In the genomic region with DNA sequence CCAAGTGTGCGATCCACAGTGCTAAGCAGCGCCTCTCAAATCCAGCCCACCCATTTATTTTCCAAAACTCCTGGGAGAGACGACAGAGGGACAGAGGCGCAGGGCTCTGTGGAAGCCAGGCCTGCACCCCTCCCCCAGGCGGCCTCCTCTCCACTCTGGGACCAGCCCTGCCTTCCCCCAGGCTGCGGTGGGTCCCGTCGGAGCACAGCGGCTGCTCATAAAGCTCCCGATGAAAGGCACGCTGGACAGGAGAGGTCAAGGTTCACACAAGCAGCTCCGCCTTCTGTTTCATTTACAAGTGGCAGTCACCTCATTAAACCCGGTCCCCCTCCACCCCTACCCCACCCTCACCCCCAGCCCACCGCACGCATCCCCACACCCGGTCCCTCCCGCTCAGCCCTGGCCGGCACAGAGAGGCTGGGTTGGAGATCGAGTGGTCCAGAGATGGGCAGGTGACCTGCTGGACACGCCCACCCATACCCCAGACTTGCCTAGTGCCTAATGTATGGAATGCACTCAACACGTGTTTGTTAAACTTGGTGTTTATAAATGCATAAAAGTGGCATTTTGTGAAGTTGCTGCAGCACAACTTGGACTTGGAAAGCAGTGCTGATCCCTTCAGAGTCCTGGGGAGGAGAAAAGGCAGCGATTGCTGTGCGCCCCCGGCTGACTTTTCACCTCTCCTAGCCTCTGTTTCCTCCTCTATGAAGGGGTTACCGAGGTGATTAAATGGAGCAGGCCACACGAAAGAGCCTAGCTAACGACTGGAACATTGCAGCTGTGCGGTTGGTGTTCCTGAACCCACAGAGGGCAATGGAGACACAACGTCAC, we compare ENCODE assay signal across 12 cellular contexts.
"Had no signal": no experiment of that assay in that cellular context is flagged by ENCODE, and none has a peak within 500 bp of the region (broad histone marks: within the 10 kb centered on the region; RNA-seq: fewer than 3 reads in every experiment).

No MANE protein-coding gene starts in this region.

- H3K4me1 ChIP-seq: adrenal gland, right atrium auricular region had no signal

- H3K4me3 Mint-ChIP-seq: activated CD4-positive, alpha-beta memory T cell treated with anti-CD3 and anti-CD28 coated beads for 36 hours; activated CD4-positive, alpha-beta T cell treated with anti-CD3 and anti-CD28 coated beads for 36 hours; activated T-cell treated with anti-CD3 and anti-CD28 coated beads, Interleukin-2, amount 50 U/mL, for 24 hours; mesothelial cell of epicardium had no signal

- H3K4me1 Mint-ChIP-seq: activated CD4-positive, alpha-beta T cell treated with anti-CD3 and anti-CD28 coated beads for 36 hours had no signal

- H3K27me3 ChIP-seq: adrenal gland, right atrium auricular region had no signal

- ATAC-seq: activated CD4-positive, alpha-beta T cell treated with anti-CD3 and anti-CD28 coated beads for 36 hours had no signal

- H3K27ac Mint-ChIP-seq: activated CD4-positive, alpha-beta memory T cell treated with anti-CD3 and anti-CD28 coated beads for 36 hours; activated CD4-positive, alpha-beta T cell treated with anti-CD3 and anti-CD28 coated beads for 36 hours; activated T-cell treated with anti-CD3 and anti-CD28 coated beads, Interleukin-2, amount 50 U/mL, for 24 hours; mesothelial cell of epicardium had no signal

- H3K4me3 ChIP-seq: adrenal gland, lung, right atrium auricular region, thoracic aorta had no signal

- H3K9me3 ChIP-seq: adrenal gland, right atrium auricular region, thoracic aorta had no signal

- H3K36me3 ChIP-seq: adrenal gland, right atrium auricular region, thoracic aorta, WERI-Rb-1 had no signal

- H3K27ac ChIP-seq: adrenal gland, epithelial cell of prostate, right atrium auricular region, thoracic aorta had no signal

- H3K9me3 Mint-ChIP-seq: activated T-cell treated with anti-CD3 and anti-CD28 coated beads, Interleukin-2, amount 50 U/mL, for 24 hours had no signal

- DNase-seq: activated CD4-positive, alpha-beta memory T cell treated with anti-CD3 and anti-CD28 coated beads for 36 hours; activated CD4-positive, alpha-beta T cell treated with anti-CD3 and anti-CD28 coated beads for 36 hours; activated naive CD4-positive, alpha-beta T cell treated with anti-CD3 and anti-CD28 coated beads, Interleukin-2, amount 50 U/mL, for 16 hours; activated T-cell treated with anti-CD3 and anti-CD28 coated beads, Interleukin-2, amount 50 U/mL, for 24 hours; adrenal gland; stimulated activated CD4-positive, alpha-beta T cell treated with anti-CD3 and anti-CD28 coated beads, Interleukin-1b, Interleukin-23, amount 100 ng/mL, for 48 hours had no signal

- H3K27me3 Mint-ChIP-seq: activated CD4-positive, alpha-beta memory T cell treated with anti-CD3 and anti-CD28 coated beads for 36 hours; activated CD4-positive, alpha-beta T cell treated with anti-CD3 and anti-CD28 coated beads for 36 hours; activated T-cell treated with anti-CD3 and anti-CD28 coated beads, Interleukin-2, amount 50 U/mL, for 24 hours had no signal
